ENCODE assay signal across 20 cellular contexts in genomic region chr4:133808151-133808550, GRCh38.
"Had no signal": no experiment of that assay in that cellular context is flagged by ENCODE, and none has a peak within 500 bp of the region (broad histone marks: within the 10 kb centered on the region; RNA-seq: fewer than 3 reads in every experiment).

No MANE protein-coding gene starts in this region.

- H3K27ac Mint-ChIP-seq: activated CD4-positive, alpha-beta memory T cell treated with anti-CD3 and anti-CD28 coated beads, Interleukin-2, amount 10 ng/mL, durations not matched to agents 7 days and 5 days; activated CD4-positive, alpha-beta T cell treated with anti-CD3 and anti-CD28 coated beads for 36 hours; activated naive CD8-positive, alpha-beta T cell treated with anti-CD3 and anti-CD28 coated beads, Interleukin-2, amount 50 U/mL, for 24 hours; activated T-cell treated with anti-CD3 and anti-CD28 coated beads, Interleukin-2, amount 50 U/mL, for 72 hours; naive B cell; stimulated activated naive CD8-positive, alpha-beta T cell treated with anti-CD3 and anti-CD28 coated beads, Interleukin-15, amount 100 ng/mL, for 72 hours had no signal

- H3K36me3 ChIP-seq: lower lobe of right lung, thoracic aorta, WERI-Rb-1 had no signal

- H3K4me3 ChIP-seq: ascending aorta, lower lobe of right lung, skin epidermis, thoracic aorta had no signal

- H3K9ac ChIP-seq: parathyroid adenoma had no signal

- DNase-seq: activated CD4-positive, alpha-beta memory T cell treated with anti-CD3 and anti-CD28 coated beads, Interleukin-2, amount 10 ng/mL, durations not matched to agents 7 days and 5 days; activated CD4-positive, alpha-beta T cell treated with anti-CD3 and anti-CD28 coated beads for 36 hours; activated naive CD4-positive, alpha-beta T cell; activated naive CD8-positive, alpha-beta T cell treated with anti-CD3 and anti-CD28 coated beads, Interleukin-2, amount 50 U/mL, for 24 hours; activated T-cell treated with anti-CD3 and anti-CD28 coated beads, Interleukin-2, amount 50 U/mL, for 72 hours; cortex of kidney; effector CD8-positive, alpha-beta T cell; left cardiac atrium; lower lobe of right lung; midbrain; naive B cell; retina; stimulated activated CD4-positive, alpha-beta T cell treated with anti-CD3 and anti-CD28 coated beads, Interleukin-4, amount 100 ng/mL, for 4 hours; stimulated activated naive CD8-positive, alpha-beta T cell treated with anti-CD3 and anti-CD28 coated beads, Interleukin-15, amount 100 ng/mL, for 72 hours; T1000; WERI-Rb-1 had no signal

- ATAC-seq: activated CD4-positive, alpha-beta T cell treated with anti-CD3 and anti-CD28 coated beads for 36 hours; activated naive CD8-positive, alpha-beta T cell treated with anti-CD3 and anti-CD28 coated beads, Interleukin-2, amount 50 U/mL, for 24 hours; activated T-cell treated with anti-CD3 and anti-CD28 coated beads, Interleukin-2, amount 50 U/mL, for 72 hours; left cardiac atrium; lower lobe of right lung; stimulated activated naive CD8-positive, alpha-beta T cell treated with anti-CD3 and anti-CD28 coated beads, Interleukin-15, amount 100 ng/mL, for 72 hours had no signal

- H3K27me3 ChIP-seq: ascending aorta had no signal

- H3K79me2 ChIP-seq: parathyroid adenoma had no signal

- H3K4me1 ChIP-seq: ascending aorta, lower lobe of right lung, parathyroid adenoma had no signal

- H2AFZ ChIP-seq: parathyroid adenoma had no signal

- H3K36me3 Mint-ChIP-seq: naive B cell had no signal

- H3K9me3 ChIP-seq: lower lobe of right lung, thoracic aorta had no signal

- H3K9me3 Mint-ChIP-seq: activated CD4-positive, alpha-beta memory T cell treated with anti-CD3 and anti-CD28 coated beads, Interleukin-2, amount 10 ng/mL, durations not matched to agents 7 days and 5 days; stimulated activated naive CD8-positive, alpha-beta T cell treated with anti-CD3 and anti-CD28 coated beads, Interleukin-15, amount 100 ng/mL, for 72 hours had no signal

- H3K27ac ChIP-seq: ascending aorta, lower lobe of right lung, parathyroid adenoma, skin epidermis, thoracic aorta, WERI-Rb-1 had no signal
